ENCODE assay signal across 8 cellular contexts in genomic region chr6:159981591-159982245, GRCh38.
DNase-seq lines count a peak whose midpoint lies in the region; ATAC-seq lines count a peak whose summit lies in the region.

No MANE protein-coding gene starts in this region.

- H3K4me1 Mint-ChIP-seq in activated naive CD4-positive, alpha-beta T cell treated with anti-CD3 and anti-CD28 coated beads, Interleukin-2, amount 10 ng/mL, durations not matched to agents 7 days and 5 days, result peaks cover 81% of the 10 kb centered on the region
- H3K4me1 Mint-ChIP-seq in stimulated activated memory B cell treated with anti-CD40 and anti-IgM and Interleukin-4, amounts not matched to agents 10 μg/mL and 1 μg/mL and 100 μg/mL, for 72 hours, result peaks cover 80% of the 10 kb centered on the region

- peak; percentile 71 for ATAC-seq in GM18502 (IDR thresholded peaks at IDR 0.05; ENCODE audit: poor library complexity, unreplicated experiment)
- ATAC-seq in GM21737 (IDR thresholded peaks at IDR 0.05; ENCODE audit: unreplicated experiment), result peak; percentile 54
- peak; percentile 75 for ATAC-seq in stimulated activated memory B cell treated with anti-CD40 and anti-IgM and Interleukin-4, amounts not matched to agents 10 μg/mL and 1 μg/mL and 100 μg/mL, for 72 hours

- DNase-seq in Kasumi-1 (lab: John Stamatoyannopoulos, UW), result peak; percentile 77 to 82
- DNase-seq in activated naive CD4-positive, alpha-beta T cell treated with anti-CD3 and anti-CD28 coated beads, Interleukin-2, amount 10 ng/mL, durations not matched to agents 7 days and 5 days, result peak; percentile 59
- peak; percentile 77 for DNase-seq in hepatic stellate cell (ENCODE audit: low spot score)
- no peak for DNase-seq in globus pallidus (ENCODE audit: low spot score)
- DNase-seq in GOT3 (lab: John Stamatoyannopoulos, UW), result no peak

- CTCF ChIA-PET in activated naive CD4-positive, alpha-beta T cell treated with anti-CD3 and anti-CD28 coated beads, Interleukin-2, amount 10 ng/mL, durations not matched to agents 7 days and 5 days (lab: Charles Lee), result interaction anchor here (0.9 to 2.6 kb wide), 5 partner anchors 11 to 119 kb away, joined by 3 to 7 read pairs (median 3); no protein-coding TSS in a partner anchor

- H3K4me3 Mint-ChIP-seq in activated naive CD4-positive, alpha-beta T cell treated with anti-CD3 and anti-CD28 coated beads, Interleukin-2, amount 10 ng/mL, durations not matched to agents 7 days and 5 days, result peak overlapping the region; percentile 56
- peak overlapping the region; percentile 59 for H3K4me3 Mint-ChIP-seq in stimulated activated memory B cell treated with anti-CD40 and anti-IgM and Interleukin-4, amounts not matched to agents 10 μg/mL and 1 μg/mL and 100 μg/mL, for 72 hours

- H3K36me3 Mint-ChIP-seq in activated naive CD4-positive, alpha-beta T cell treated with anti-CD3 and anti-CD28 coated beads, Interleukin-2, amount 10 ng/mL, durations not matched to agents 7 days and 5 days, result peaks cover 14% of the 10 kb centered on the region
- peaks cover 9% of the 10 kb centered on the region for H3K36me3 Mint-ChIP-seq in stimulated activated memory B cell treated with anti-CD40 and anti-IgM and Interleukin-4, amounts not matched to agents 10 μg/mL and 1 μg/mL and 100 μg/mL, for 72 hours

- peak overlapping the region; percentile 92 for H3K27ac Mint-ChIP-seq in activated naive CD4-positive, alpha-beta T cell treated with anti-CD3 and anti-CD28 coated beads, Interleukin-2, amount 10 ng/mL, durations not matched to agents 7 days and 5 days
- peak overlapping the region; percentile 71 for H3K27ac Mint-ChIP-seq in stimulated activated memory B cell treated with anti-CD40 and anti-IgM and Interleukin-4, amounts not matched to agents 10 μg/mL and 1 μg/mL and 100 μg/mL, for 72 hours

- no peaks in the 10 kb centered on the region for H3K9me3 Mint-ChIP-seq in activated naive CD4-positive, alpha-beta T cell treated with anti-CD3 and anti-CD28 coated beads, Interleukin-2, amount 10 ng/mL, durations not matched to agents 7 days and 5 days
- peaks cover 3% of the 10 kb centered on the region for H3K9me3 Mint-ChIP-seq in stimulated activated memory B cell treated with anti-CD40 and anti-IgM and Interleukin-4, amounts not matched to agents 10 μg/mL and 1 μg/mL and 100 μg/mL, for 72 hours

- H3K27me3 Mint-ChIP-seq in activated naive CD4-positive, alpha-beta T cell treated with anti-CD3 and anti-CD28 coated beads, Interleukin-2, amount 10 ng/mL, durations not matched to agents 7 days and 5 days, result no peaks in the 10 kb centered on the region
- H3K27me3 Mint-ChIP-seq in stimulated activated memory B cell treated with anti-CD40 and anti-IgM and Interleukin-4, amounts not matched to agents 10 μg/mL and 1 μg/mL and 100 μg/mL, for 72 hours, result no peaks in the 10 kb centered on the region

Comparison
In these comparisons a context has a peak if more than half of its experiments do, and no peak if none do; other contexts are left out.
1. DNase-seq: peak in Kasumi-1 (2 of 2), activated naive CD4-positive, alpha-beta T cell treated with anti-CD3 and anti-CD28 coated beads, Interleukin-2, amount 10 ng/mL, durations not matched to agents 7 days and 5 days (single experiment) and hepatic stellate cell (single experiment); none in globus pallidus (single experiment) and GOT3 (single experiment).
2. Peak in every context shown above with its lines, with median percentiles within 50 percentile points of each other: ATAC-seq.